Comparison of ENCODE assay signal across 11 cellular contexts in the genomic region with DNA sequence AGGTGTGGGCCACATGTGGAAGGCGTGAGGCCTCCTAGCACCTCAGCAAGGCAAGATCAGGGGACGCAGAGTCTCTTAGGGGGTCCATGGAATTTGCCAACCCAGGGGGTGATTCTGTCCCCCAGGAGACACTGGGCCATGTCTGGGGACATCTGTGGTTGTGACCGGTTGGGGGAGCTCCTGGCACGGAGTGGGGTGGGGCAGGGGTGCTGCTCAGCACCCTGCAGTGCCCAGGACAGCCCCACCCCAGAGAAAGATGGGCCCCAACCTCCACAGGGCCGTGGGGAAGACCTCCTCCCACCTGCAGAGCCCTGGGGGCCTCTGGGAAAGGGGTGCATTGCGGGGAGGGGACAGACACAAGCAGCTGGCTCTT. TPM values are rescaled to one million over a fixed set of nuclear protein-coding genes. Genes with fewer than 3 reads are reported as not detected.
A peak's percentile ranks its signal among the peaks of the same experiment; 100 is the strongest.
DNase-seq lines count a peak whose midpoint lies in the region; ATAC-seq, FAIRE-seq and TF ChIP-seq lines count a peak whose summit lies in the region.
"Had no signal": no experiment of that assay in that cellular context is flagged by ENCODE, and none has a peak within 500 bp of the region (broad histone marks: within the 10 kb centered on the region; RNA-seq: fewer than 3 reads in every experiment).

No MANE protein-coding gene starts in this region.

- no peak overlapping the region for H3K18ac ChIP-seq in H1 (ENCODE audit: extremely low read depth, low read length)

- peaks cover 46% of the 10 kb centered on the region for H3K79me2 ChIP-seq in PC-9 (ENCODE audit: low read depth)
- H3K79me2 ChIP-seq in H1 (ENCODE audit: control insufficient read depth in 1 of 2, insufficient read depth in 2 of 2, low read length in 2 of 2), result peaks cover 9 to 29% of the 10 kb centered on the region in 2 experiments; a peak in 2 of 4 replicates

- H2BK20ac ChIP-seq in H1 (ENCODE audit: low read length), result no peak overlapping the region

- POLR2A ChIA-PET in CD8-positive, alpha-beta T cell (lab: Charles Lee), result no interaction called here
- POLR2A ChIA-PET in PC-9 (lab: Charles Lee; ENCODE audit: unreplicated experiment) (no interaction called here), H1 (lab: Charles Lee; ENCODE audit: partially characterized antibody) (interaction anchor here (1.0 to 22.2 kb wide), 5 partner anchors 9 to 28 kb away, joined by 3 to 524 read pairs (median 7); no protein-coding TSS in a partner anchor)

- no peak for TF ChIP-seq POLR2A in H1 (IDR thresholded peaks at IDR 0.05; ENCODE audit: control extremely low read depth in 1 of 2, low read depth in 2 of 2, low read length in 2 of 2)
- TF ChIP-seq POLR2A in gastrocnemius medialis (IDR thresholded peaks at IDR 0.05), result no peak
- no peak for TF ChIP-seq POLR2A in testis (IDR thresholded peaks at IDR 0.05)

- H4K8ac ChIP-seq in H1 (ENCODE audit: extremely low read depth, insufficient read depth, low read length), result no peak overlapping the region

- H2AK5ac ChIP-seq in H1 (ENCODE audit: low read depth, low read length), result no peak overlapping the region

- H3K79me1 ChIP-seq in H1 (ENCODE audit: low read depth, low read length), result peaks cover 23% of the 10 kb centered on the region

- peaks cover 4% of the 10 kb centered on the region; the same call in 1 of the 2 replicates for H3K23me2 ChIP-seq in H1 (ENCODE audit: low read depth, low read length)

- TF ChIP-seq CTCF in CD8-positive, alpha-beta T cell (IDR thresholded peaks at IDR 0.05), result no peak
- TF ChIP-seq CTCF in PC-9 (conservative IDR thresholded peaks at IDR 0.05) (no peak), H1 (IDR thresholded peaks at IDR 0.05; ENCODE audit: control extremely low read depth in 1 of 3, insufficient read depth in 1 of 3, low read depth in 1 of 3, low read length in 3 of 3) (no peak), gastrocnemius medialis (IDR thresholded peaks at IDR 0.05 in 4 of 5, conservative IDR thresholded peaks at IDR 0.05 in 1 of 5) (no peak), testis (IDR thresholded peaks at IDR 0.05) (no peak)

- no peak overlapping the region for H3K4me3 ChIP-seq in CD8-positive, alpha-beta T cell (ENCODE audit: low read depth, low read length)
- no peak overlapping the region for H3K4me3 ChIP-seq in PC-9
- no peak overlapping the region for H3K4me3 ChIP-seq in H1 (ENCODE audit: extremely low read depth in 1 of 4, insufficient read depth in 2 of 4, low read depth in 3 of 4, low read length in 4 of 4)
- H3K4me3 ChIP-seq in gastrocnemius medialis, result peak overlapping the region; percentile 82 to 100 (median 95)
- H3K4me3 ChIP-seq in testis, result no peak overlapping the region

- BruUV-seq in PC-9 (replicated peaks; lab: Mats Ljungman, UMichigan), result no TSS peak

- WGBS in H1 (ENCODE audit: extremely low coverage in 1 of 2, insufficient coverage in 1 of 2, insufficient read length in 1 of 2, insufficient replicate concordance in 2 of 2, low coverage in 1 of 2, low lambda C conversion rate in 2 of 2, missing lambda C conversion rate in 1 of 2), 2 experiments, result 92% methylated on average over 6 of the region's 6 CpGs; no CpG with 5 or more reads in 1 of the 2 experiments
- 83 to 88% methylated on average over 1 to 6 of the region's 6 CpGs for whole genome bisulfite sequencing in testis, 2 donors

- H4K20me1 ChIP-seq in PC-9 (ENCODE audit: insufficient read depth) (peaks cover 53% of the 10 kb centered on the region), H1 (replicated peaks in 1 of 2; ENCODE audit: control insufficient read depth in 1 of 2, insufficient read depth in 2 of 2, low read length in 2 of 2) (peaks cover 21 to 49% of the 10 kb centered on the region in 2 experiments)

- H3K36me3 ChIP-seq in CD8-positive, alpha-beta T cell (ENCODE audit: insufficient read depth, low read length), result peaks cover 12% of the 10 kb centered on the region
- H3K36me3 ChIP-seq in PC-9 (ENCODE audit: low read depth), result no peaks in the 10 kb centered on the region
- peaks cover 0 to 13% (median 8%) of the 10 kb centered on the region in 4 experiments; a peak in 5 of 8 replicates for H3K36me3 ChIP-seq in H1 (ENCODE audit: control insufficient read depth in 2 of 4, insufficient read depth in 4 of 4, low read length in 3 of 4)
- H3K36me3 ChIP-seq in gastrocnemius medialis, result peaks cover 0 to 23% of the 10 kb centered on the region in 2 donors
- H3K36me3 ChIP-seq in testis (ENCODE audit: low read depth, missing control alignments), result no peaks in the 10 kb centered on the region

- peak overlapping the region; percentile 18 for H3K4me3 Mint-ChIP-seq in CD8-positive, alpha-beta T cell

- H3K9me2 ChIP-seq in PC-9 (ENCODE audit: insufficient read depth), result no peaks in the 10 kb centered on the region

- no peak overlapping the region for H3K14ac ChIP-seq in H1 (ENCODE audit: insufficient read length)

- H3K9ac ChIP-seq in H1 (replicated peaks in 1 of 4; ENCODE audit: extremely low read depth in 1 of 4, low read depth in 3 of 4, low read length in 3 of 4), result no peak overlapping the region

- 0 out of 2 replicates have a peak overlapping the region, but pooled peaks have one; percentile 19 for H3K4me2 ChIP-seq in PC-9
- no peak overlapping the region for H3K4me2 ChIP-seq in H1 (ENCODE audit: insufficient read depth in 1 of 2, low read depth in 2 of 2, low read length in 2 of 2)

- H2BK12ac ChIP-seq in H1 (ENCODE audit: low read depth, low read length), result no peak overlapping the region

- H4K5ac ChIP-seq in H1 (ENCODE audit: insufficient read length, low read depth, low read length), result no peak overlapping the region

- intact Hi-C loops in CD8-positive, alpha-beta T cell (cut with DNase I, micrococcal nuclease), result no loop called here
- intact Hi-C loops in PC-9 (cut with micrococcal nuclease; ENCODE audit: unreplicated experiment) (no loop called here), gastrocnemius medialis (cut with DNase I; ENCODE audit: low total_unique reads) (no loop called here), testis (cut with DNase I; ENCODE audit: low total_unique reads) (no loop called here)

- peaks cover 79% of the 10 kb centered on the region for H3K4me1 ChIP-seq in CD8-positive, alpha-beta T cell (ENCODE audit: insufficient read depth, low read length)
- H3K4me1 ChIP-seq in PC-9 (replicated peaks; ENCODE audit: insufficient read depth), result peaks cover 9% of the 10 kb centered on the region; the same call in 1 of the 2 replicates
- peaks cover 0 to 23% (median 16%) of the 10 kb centered on the region in 4 experiments; a peak in 5 of 7 replicates for H3K4me1 ChIP-seq in H1 (replicated peaks in 1 of 4; ENCODE audit: control insufficient read depth in 3 of 4, insufficient read depth in 4 of 4, low read length in 3 of 4)
- H3K4me1 ChIP-seq in gastrocnemius medialis, result peaks cover 74 to 78% of the 10 kb centered on the region in 2 donors
- peaks cover 54% of the 10 kb centered on the region for H3K4me1 ChIP-seq in testis

- no peak for DNase-seq in CD8-positive, alpha-beta T cell
- DNase-seq in PC-9 (no peak), H1 (ENCODE audit: low read depth in 1 of 2, low spot score in 2 of 2) (no peak), gastrocnemius medialis (peak in 1 of 2 donors; percentile 35), testis (no peak), pons (ENCODE audit: low spot score) (no peak)
- DNase-seq: Caco-2, NCI-H1436 treated with DMSO at 0.1 percent for 48 hours, OCI-M1 had no signal

- H3K23ac ChIP-seq in H1 (ENCODE audit: insufficient read length), result no peak overlapping the region

- H2BK5ac ChIP-seq in H1 (ENCODE audit: low read depth, low read length), result 0 out of 2 replicates have a peak overlapping the region, but pooled peaks have one; percentile 60

- no peak for TF ChIP-seq RAD21 in H1 (IDR thresholded peaks at IDR 0.05 in 1 of 2, conservative IDR thresholded peaks at IDR 0.05 in 1 of 2; ENCODE audit: low read depth in 2 of 2, low read length in 2 of 2)

- no peaks in the 10 kb centered on the region for H3K27me3 ChIP-seq in CD8-positive, alpha-beta T cell (ENCODE audit: insufficient read depth, low read length)
- H3K27me3 ChIP-seq in PC-9 (ENCODE audit: insufficient read depth, low read depth) (no peaks in the 10 kb centered on the region), H1 (replicated peaks in 1 of 4; ENCODE audit: control insufficient read depth in 3 of 4, extremely low read depth in 1 of 4, insufficient read depth in 3 of 4, low read length in 3 of 4) (no peaks in the 10 kb centered on the region), gastrocnemius medialis (no peaks in the 10 kb centered on the region), testis (no peaks in the 10 kb centered on the region)

- no peak overlapping the region for H3K27ac Mint-ChIP-seq in CD8-positive, alpha-beta T cell

- no peak for TF ChIP-seq EP300 in H1 (IDR thresholded peaks at IDR 0.05; ENCODE audit: borderline replicate concordance in 1 of 2, low read depth in 2 of 2, low read length in 2 of 2)

- H2BK120ac ChIP-seq in H1 (replicated peaks; ENCODE audit: low read depth, low read length), result no peak overlapping the region

- CTCF ChIA-PET in CD8-positive, alpha-beta T cell (lab: Charles Lee), result interaction anchor here (1.0 to 2.8 kb wide), 2 partner anchors 23 to 27 kb away, joined by 4 to 11 read pairs; no protein-coding TSS in a partner anchor
- CTCF ChIA-PET in PC-9 (lab: Charles Lee), result no interaction called here
- CTCF ChIA-PET in H1 (lab: Charles Lee; ENCODE audit: partially characterized antibody), result interaction anchor here (0.7 to 1.1 kb wide), 3 partner anchors 22 to 27 kb away, joined by 3 read pairs; no protein-coding TSS in a partner anchor

- no peak overlapping the region for H2BK15ac ChIP-seq in H1 (ENCODE audit: low read length)

- H3K27me3 Mint-ChIP-seq in CD8-positive, alpha-beta T cell (ENCODE audit: low read depth), result no peaks in the 10 kb centered on the region

- no peak overlapping the region for H2AFZ ChIP-seq in PC-9
- no peak overlapping the region for H2AFZ ChIP-seq in H1 (ENCODE audit: low read length)

- peaks cover 47% of the 10 kb centered on the region for H3K4me1 Mint-ChIP-seq in CD8-positive, alpha-beta T cell (ENCODE audit: low read depth)

- FAIRE-seq in H1 (lab: Jason Lieb, UNC), result no peak

- no peaks in the 10 kb centered on the region for H3F3A ChIP-seq in PC-9 (ENCODE audit: insufficient read depth, low read depth)

- ATAC-seq in CD8-positive, alpha-beta T cell, result no peak
- ATAC-seq in gastrocnemius medialis, result no peak
- ATAC-seq in HG03565 (IDR thresholded peaks at IDR 0.05; ENCODE audit: unreplicated experiment), result no peak
- no peak for ATAC-seq in GM18861 (IDR thresholded peaks at IDR 0.05; ENCODE audit: unreplicated experiment)

- in situ Hi-C loops in gastrocnemius medialis (cut with MboI; ENCODE audit: low sequenced_read_pairs in 4 of 4), result no loop called here

- H4K91ac ChIP-seq in H1 (replicated peaks; ENCODE audit: insufficient read length, low read length), result no peak overlapping the region

- H3K36me3 Mint-ChIP-seq in CD8-positive, alpha-beta T cell, result peaks cover 32% of the 10 kb centered on the region

- H3K9me3 ChIP-seq in CD8-positive, alpha-beta T cell (ENCODE audit: low read length), result no peaks in the 10 kb centered on the region
- H3K9me3 ChIP-seq in PC-9 (ENCODE audit: insufficient read depth, low read depth), result no peaks in the 10 kb centered on the region
- no peaks in the 10 kb centered on the region for H3K9me3 ChIP-seq in H1 (ENCODE audit: insufficient read depth in 2 of 2, low read depth in 1 of 2, low read length in 1 of 2)
- H3K9me3 ChIP-seq in gastrocnemius medialis, result no peaks in the 10 kb centered on the region
- H3K9me3 ChIP-seq in testis, result no peaks in the 10 kb centered on the region
- H3K9me3 ChIP-seq: Caco-2 had no signal

- no peaks in the 10 kb centered on the region for H3K9me3 Mint-ChIP-seq in CD8-positive, alpha-beta T cell

- no peak overlapping the region for H3K27ac ChIP-seq in CD8-positive, alpha-beta T cell (ENCODE audit: low read depth, low read length)
- H3K27ac ChIP-seq in PC-9 (no peak overlapping the region), H1 (ENCODE audit: low read depth, low read length) (no peak overlapping the region), gastrocnemius medialis (peak overlapping the region; percentile 96 to 100 (median 100)), testis (peak overlapping the region in 1 of 2 donors; percentile 98)

- H3K56ac ChIP-seq in H1 (replicated peaks; ENCODE audit: insufficient read length, low read depth, low read length), result no peak overlapping the region

- H3K4ac ChIP-seq in H1 (replicated peaks; ENCODE audit: insufficient read length, low read depth, low read length), result no peak overlapping the region

RNA-seq across cellular contexts. Expression of gene MKNK2, which starts 4.0 kb away (rescaled TPM):
- 100 to 1,000 TPM; 453 to 455 TPM for total RNA-seq in CD8-positive, alpha-beta T cell
- total RNA-seq in PC-9 (2021), result 132 and 166 TPM in 2 replicates
- total RNA-seq in H1 (2021; fragmentation: NEBNext Ultra II Directional; extraction: Animal tissue kit (Norgen Biotek cat#: 25700)), result 163 and 174 TPM in 2 replicates
- 166 and 200 TPM in 2 replicates for polyA plus RNA-seq in H1 (2011; rRNA removed)
- 102 TPM for polyA plus RNA-seq in H1 (2011; cell fraction: cytosol; rRNA removed)
- 175 TPM for polyA plus RNA-seq in H1 (2011; cell fraction: nucleus; rRNA removed)
- polyA plus RNA-seq in H1 (2012, experiment 1 of 2), result 78.8 to 121 TPM (median 107 TPM) in 4 replicates
- polyA plus RNA-seq in H1 (2012, experiment 2 of 2), result 103 TPM
- polyA plus RNA-seq in H1 (2013, experiment 1 of 2), result 122 TPM
- polyA plus RNA-seq in H1 (2013, experiment 2 of 2), result 125 TPM
- polyA minus RNA-seq in H1 (2011; rRNA and poly(A)+ RNA removed), result 66.6 and 68.9 TPM in 2 replicates
- 116 TPM for polyA minus RNA-seq in H1 (2011; cell fraction: cytosol; rRNA and poly(A)+ RNA removed)
- polyA minus RNA-seq in H1 (2011; cell fraction: nucleus; rRNA and poly(A)+ RNA removed), result 61.1 TPM
- total RNA-seq in gastrocnemius medialis, result 1,000 to 10,000 TPM; 1,858 to 2,149 (median 1,965) TPM
- total RNA-seq in testis, result 100 to 1,000 TPM in 1 of 2 donors, 10 to 100 TPM in 1; 93.0 to 103 TPM
- polyA plus RNA-seq in testis (ENCODE audit: insufficient read depth, low read depth, low replicate concordance), result 76.5 TPM

RNA-seq across cellular contexts. Expression of gene BTBD2, which starts 31.5 kb away (rescaled TPM):
- 10 to 100 TPM; 34.5 to 35.5 TPM for total RNA-seq in CD8-positive, alpha-beta T cell
- total RNA-seq in PC-9 (2021) (79.2 and 81.0 TPM in 2 replicates), gastrocnemius medialis (10 to 100 TPM; 54.6 to 82.9 (median 63.6) TPM), testis (100 to 1,000 TPM in 1 of 2 donors, 10 to 100 TPM in 1; 61.1 to 117 TPM)
- total RNA-seq in H1 (2021; fragmentation: NEBNext Ultra II Directional; extraction: Animal tissue kit (Norgen Biotek cat#: 25700)), result 92.3 and 95.3 TPM in 2 replicates
- polyA plus RNA-seq in H1 (2011; rRNA removed) (91.7 and 142 TPM in 2 replicates), testis (ENCODE audit: insufficient read depth, low read depth, low replicate concordance) (43.2 TPM)
- polyA plus RNA-seq in H1 (2011; cell fraction: cytosol; rRNA removed), result 63.4 TPM
- 97.0 TPM for polyA plus RNA-seq in H1 (2011; cell fraction: nucleus; rRNA removed)
- 66.1 to 117 TPM (median 109 TPM) in 4 replicates for polyA plus RNA-seq in H1 (2012, experiment 1 of 2)
- polyA plus RNA-seq in H1 (2012, experiment 2 of 2), result 90.9 TPM
- 59.3 TPM for polyA plus RNA-seq in H1 (2013, experiment 1 of 2)
- polyA plus RNA-seq in H1 (2013, experiment 2 of 2), result 59.3 TPM
- polyA minus RNA-seq in H1 (2011; rRNA and poly(A)+ RNA removed), result 28.7 and 37.4 TPM in 2 replicates
- 82.9 TPM for polyA minus RNA-seq in H1 (2011; cell fraction: cytosol; rRNA and poly(A)+ RNA removed)
- polyA minus RNA-seq in H1 (2011; cell fraction: nucleus; rRNA and poly(A)+ RNA removed), result 47.7 TPM

RNA-seq across cellular contexts. Expression of gene MOB3A, which starts 49.1 kb away (rescaled TPM):
- 10 to 100 TPM; 76.7 to 80.0 TPM for total RNA-seq in CD8-positive, alpha-beta T cell
- total RNA-seq in PC-9 (2021) (22.8 and 28.9 TPM in 2 replicates), gastrocnemius medialis (10 to 100 TPM; 16.0 to 30.8 (median 22.2) TPM), testis (10 to 100 TPM; 22.8 to 31.6 TPM)
- 9.2 and 9.8 TPM in 2 replicates for total RNA-seq in H1 (2021; fragmentation: NEBNext Ultra II Directional; extraction: Animal tissue kit (Norgen Biotek cat#: 25700))
- polyA plus RNA-seq in H1 (2011; rRNA removed) (9.6 and 10.2 TPM in 2 replicates), testis (ENCODE audit: insufficient read depth, low read depth, low replicate concordance) (17.8 TPM)
- polyA plus RNA-seq in H1 (2011; cell fraction: cytosol; rRNA removed), result 5.2 TPM
- polyA plus RNA-seq in H1 (2011; cell fraction: nucleus; rRNA removed), result 8.1 TPM
- 5.2 to 7.4 TPM (median 7.0 TPM) in 4 replicates for polyA plus RNA-seq in H1 (2012, experiment 1 of 2)
- 5.2 TPM for polyA plus RNA-seq in H1 (2012, experiment 2 of 2)
- polyA plus RNA-seq in H1 (2013, experiment 1 of 2), result 7.2 TPM
- polyA plus RNA-seq in H1 (2013, experiment 2 of 2), result 7.5 TPM
- polyA minus RNA-seq in H1 (2011; rRNA and poly(A)+ RNA removed), result 6.6 and 8.8 TPM in 2 replicates
- polyA minus RNA-seq in H1 (2011; cell fraction: cytosol; rRNA and poly(A)+ RNA removed), result 7.0 TPM
- polyA minus RNA-seq in H1 (2011; cell fraction: nucleus; rRNA and poly(A)+ RNA removed), result 3.3 TPM

RNA-seq across cellular contexts. Expression of gene IZUMO4, which starts 49.7 kb away (rescaled TPM):
- total RNA-seq in CD8-positive, alpha-beta T cell, result 10 to 100 TPM; 11.9 to 15.3 TPM
- total RNA-seq in PC-9 (2021) (1.5 and 2.4 TPM in 2 replicates), gastrocnemius medialis (1 to 10 TPM in 1 of 4 donors, under 1 TPM in 1, not detected in 2; 0.93 to 1.4 TPM), testis (100 to 1,000 TPM; 208 to 276 TPM)
- total RNA-seq in H1 (2021; fragmentation: NEBNext Ultra II Directional; extraction: Animal tissue kit (Norgen Biotek cat#: 25700)), result 1.3 and 1.8 TPM in 2 replicates
- polyA plus RNA-seq in H1 (2011; rRNA removed) (1.9 and 2.3 TPM in 2 replicates), testis (ENCODE audit: insufficient read depth, low read depth, low replicate concordance) (796 TPM)
- 2.3 TPM for polyA plus RNA-seq in H1 (2011; cell fraction: cytosol; rRNA removed)
- 12.4 TPM for polyA plus RNA-seq in H1 (2011; cell fraction: nucleus; rRNA removed)
- polyA plus RNA-seq in H1 (2012, experiment 1 of 2), result 0.54 to 2.7 TPM (median 2.0 TPM) in 4 replicates
- 1.1 TPM for polyA plus RNA-seq in H1 (2012, experiment 2 of 2)
- polyA plus RNA-seq in H1 (2013, experiment 1 of 2), result 0.95 TPM
- polyA plus RNA-seq in H1 (2013, experiment 2 of 2), result 0.75 TPM
- 0.47 TPM in 1 of 2 replicates, not detected in the other for polyA minus RNA-seq in H1 (2011; rRNA and poly(A)+ RNA removed)
- polyA minus RNA-seq in H1 (2011; cell fraction: cytosol; rRNA and poly(A)+ RNA removed), result 1.5 TPM
- 2.4 TPM for polyA minus RNA-seq in H1 (2011; cell fraction: nucleus; rRNA and poly(A)+ RNA removed)

Comparison
In these comparisons a context has a peak if more than half of its experiments do, and no peak if none do; other contexts are left out.
1. H3K27ac ChIP-seq: peak in gastrocnemius medialis (4 of 4); none in CD8-positive, alpha-beta T cell (single experiment), PC-9 (single experiment) and H1 (single experiment).
2. H3K4me3 ChIP-seq: peak in gastrocnemius medialis (4 of 4); none in CD8-positive, alpha-beta T cell (single experiment), PC-9 (single experiment), H1 (0 of 4) and testis (0 of 2).
3. RNA of gene MKNK2, which starts 4.0 kb away (total RNA-seq): 1,858 to 2,149 TPM in gastrocnemius medialis; 453 to 455 TPM in CD8-positive, alpha-beta T cell, 163 to 174 TPM in H1, 132 to 166 TPM in PC-9 and 93.0 to 103 TPM in testis; every median in the first group is over 4 times any median in the second.